In genomic region chr20:46022411-46023147, GRCh38 we compare ENCODE assay signal across 1 cellular context.
A peak's percentile ranks its signal among the peaks of the same experiment; 100 is the strongest.
TF ChIP-seq lines count a peak whose summit lies in the region.

No MANE protein-coding gene starts in this region.

TF ChIP-seq in SK-N-SH, 30 proteins besides CTCF, POLR2A, EP300 and RAD21 (continued from another document):
- TF ChIP-seq, protein P1, sequence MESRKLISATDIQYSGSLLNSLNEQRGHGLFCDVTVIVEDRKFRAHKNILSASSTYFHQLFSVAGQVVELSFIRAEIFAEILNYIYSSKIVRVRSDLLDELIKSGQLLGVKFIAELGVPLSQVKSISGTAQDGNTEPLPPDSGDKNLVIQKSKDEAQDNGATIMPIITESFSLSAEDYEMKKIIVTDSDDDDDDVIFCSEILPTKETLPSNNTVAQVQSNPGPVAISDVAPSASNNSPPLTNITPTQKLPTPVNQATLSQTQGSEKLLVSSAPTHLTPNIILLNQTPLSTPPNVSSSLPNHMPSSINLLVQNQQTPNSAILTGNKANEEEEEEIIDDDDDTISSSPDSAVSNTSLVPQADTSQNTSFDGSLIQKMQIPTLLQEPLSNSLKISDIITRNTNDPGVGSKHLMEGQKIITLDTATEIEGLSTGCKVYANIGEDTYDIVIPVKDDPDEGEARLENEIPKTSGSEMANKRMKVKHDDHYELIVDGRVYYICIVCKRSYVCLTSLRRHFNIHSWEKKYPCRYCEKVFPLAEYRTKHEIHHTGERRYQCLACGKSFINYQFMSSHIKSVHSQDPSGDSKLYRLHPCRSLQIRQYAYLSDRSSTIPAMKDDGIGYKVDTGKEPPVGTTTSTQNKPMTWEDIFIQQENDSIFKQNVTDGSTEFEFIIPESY (IDR thresholded peaks at IDR 0.05; ENCODE audit: borderline replicate concordance, low read depth), result no peak
- TF ChIP-seq, protein P2, sequence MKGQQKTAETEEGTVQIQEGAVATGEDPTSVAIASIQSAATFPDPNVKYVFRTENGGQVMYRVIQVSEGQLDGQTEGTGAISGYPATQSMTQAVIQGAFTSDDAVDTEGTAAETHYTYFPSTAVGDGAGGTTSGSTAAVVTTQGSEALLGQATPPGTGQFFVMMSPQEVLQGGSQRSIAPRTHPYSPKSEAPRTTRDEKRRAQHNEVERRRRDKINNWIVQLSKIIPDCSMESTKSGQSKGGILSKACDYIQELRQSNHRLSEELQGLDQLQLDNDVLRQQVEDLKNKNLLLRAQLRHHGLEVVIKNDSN (IDR thresholded peaks at IDR 0.05; ENCODE audit: borderline replicate concordance, low read depth), result no peak
- TF ChIP-seq SMC3 (IDR thresholded peaks at IDR 0.05; ENCODE audit: low read depth, low read length) (peak; percentile 26; the same call in 1 of the 2 replicates), JUND (IDR thresholded peaks at IDR 0.05) (no peak)
